13 cellular contexts compared by ENCODE assay signal in genomic region chr12:25769076-25769945, GRCh38.
DNase-seq lines count a peak whose midpoint lies in the region; ATAC-seq and TF ChIP-seq lines count a peak whose summit lies in the region.
"Had no signal": no experiment of that assay in that cellular context is flagged by ENCODE, and none has a peak within 500 bp of the region (broad histone marks: within the 10 kb centered on the region; RNA-seq: fewer than 3 reads in every experiment).

No MANE protein-coding gene starts in this region.

- no peak for ATAC-seq in activated T-helper 17 cell treated with anti-CD3 and anti-CD28 coated beads, Interleukin-2, amount 50 U/mL, for 72 hours (replicated peaks)
- ATAC-seq in GM18858 (IDR thresholded peaks at IDR 0.05; ENCODE audit: unreplicated experiment), result no peak
- no peak for ATAC-seq in Right ventricle myocardium superior (ENCODE audit: poor library complexity)
- ATAC-seq: heart right ventricle had no signal

- peaks cover 0 to 4% of the 10 kb centered on the region in 2 donors for H3K4me1 ChIP-seq in adrenal gland (replicated peaks in 1 of 2)
- H3K4me1 ChIP-seq: heart right ventricle, sigmoid colon had no signal

- DNase-seq in ACHN (peak; percentile 59), HT-29 (ENCODE audit: low spot score) (peak; percentile 14), adrenal gland (peak in 5 of 7 donors; percentile 56 to 73 (median 69)), glomerular visceral epithelial cell (ENCODE audit: extremely low spot score) (peak; percentile 12), mucosa of gallbladder (ENCODE audit: low spot score) (no peak), Right ventricle myocardium superior (no peak)
- DNase-seq: activated CD8-positive, alpha-beta memory T cell treated with anti-CD3 and anti-CD28 coated beads, Interleukin-2, amount 50 U/mL, for 48 hours; heart right ventricle; sigmoid colon; T-helper 2 cell had no signal

- no peaks in the 10 kb centered on the region for H3K27me3 ChIP-seq in adrenal gland
- H3K27me3 ChIP-seq: cardiac muscle cell, heart right ventricle, sigmoid colon had no signal

- H3K27ac ChIP-seq in adrenal gland, result peak overlapping the region in 3 of 5 donors; percentile 40 to 72 (median 68)
- H3K27ac ChIP-seq: cardiac muscle cell, heart right ventricle, sigmoid colon had no signal

- in situ Hi-C loops in ACHN (cut with HindIII; ENCODE audit: low pct_ligation_motif_present, low pct_unique_long_range_greater_than_20kb, low sequenced_read_pairs), result no loop called here

- H3K27me3 Mint-ChIP-seq in activated T-helper 17 cell treated with anti-CD3 and anti-CD28 coated beads, Interleukin-2, amount 50 U/mL, for 72 hours, result no peaks in the 10 kb centered on the region

- intact Hi-C loops in adrenal gland (cut with DNase I), result no loop called here
- intact Hi-C loops in Right ventricle myocardium superior (cut with DNase I), result no loop called here

- no peaks in the 10 kb centered on the region for H3K36me3 Mint-ChIP-seq in activated T-helper 17 cell treated with anti-CD3 and anti-CD28 coated beads, Interleukin-2, amount 50 U/mL, for 72 hours (ENCODE audit: low read depth)

- no peak for TF ChIP-seq CTCF in adrenal gland (IDR thresholded peaks at IDR 0.05)

- H3K4me3 ChIP-seq in adrenal gland, result no peak overlapping the region
- H3K4me3 ChIP-seq: cardiac muscle cell, heart right ventricle, sigmoid colon had no signal

- no peaks in the 10 kb centered on the region for H3K9me3 Mint-ChIP-seq in activated T-helper 17 cell treated with anti-CD3 and anti-CD28 coated beads, Interleukin-2, amount 50 U/mL, for 72 hours

- H3K4me3 Mint-ChIP-seq in activated T-helper 17 cell treated with anti-CD3 and anti-CD28 coated beads, Interleukin-2, amount 50 U/mL, for 72 hours, result no peak overlapping the region

- H3K4me1 Mint-ChIP-seq in activated T-helper 17 cell treated with anti-CD3 and anti-CD28 coated beads, Interleukin-2, amount 50 U/mL, for 72 hours, result no peaks in the 10 kb centered on the region

- H3K27ac Mint-ChIP-seq in activated T-helper 17 cell treated with anti-CD3 and anti-CD28 coated beads, Interleukin-2, amount 50 U/mL, for 72 hours, result no peak overlapping the region

- 40 to 51% (median 44%) methylated on average over 6 of the region's 6 CpGs for WGBS in adrenal gland, 4 donors

- H3K9me3 ChIP-seq in adrenal gland (replicated peaks in 1 of 3), result no peaks in the 10 kb centered on the region
- H3K9me3 ChIP-seq: heart right ventricle, sigmoid colon had no signal

- H3K36me3 ChIP-seq in adrenal gland (replicated peaks in 1 of 2), result no peaks in the 10 kb centered on the region
- H3K36me3 ChIP-seq: cardiac muscle cell, heart right ventricle, sigmoid colon had no signal

- TF ChIP-seq POLR2A in adrenal gland (IDR thresholded peaks at IDR 0.05), result no peak

Comparison
In these comparisons a context has a peak if more than half of its experiments do, and no peak if none do; other contexts are left out.
1. DNase-seq: peak in ACHN (single experiment), HT-29 (single experiment), adrenal gland (5 of 7) and glomerular visceral epithelial cell (single experiment); none in mucosa of gallbladder (single experiment) and Right ventricle myocardium superior (single experiment).